In genomic region chr1:22052115-22053017, GRCh38 we compare ENCODE assay signal across 8 cellular contexts. TPM values are rescaled to one million over a fixed set of nuclear protein-coding genes. Genes with fewer than 3 reads are reported as not detected.
DNase-seq lines count a peak whose midpoint lies in the region; ATAC-seq and TF ChIP-seq lines count a peak whose summit lies in the region.

CDC42 (plus strand) TSS chr1:22052709; CDS start chr1:22078479, 25,770 bp downstream.

- H3K4me1 ChIP-seq in left ventricle myocardium inferior: peaks cover 62% of the 10 kb centered on the region
- peaks cover 34% of the 10 kb centered on the region for H3K4me1 ChIP-seq in psoas muscle
- no peaks in the 10 kb centered on the region for H3K4me1 ChIP-seq in urinary bladder (ENCODE audit: insufficient read depth)

- H3K27me3 Mint-ChIP-seq in T-helper 17 cell: no peaks in the 10 kb centered on the region

- H3K36me3 Mint-ChIP-seq in T-helper 17 cell (ENCODE audit: low read depth): peaks cover 7% of the 10 kb centered on the region

- WGBS in psoas muscle, 3 donors: 16 to 22% (median 16%) methylated on average over 58 to 81 of the region's 81 CpGs
- WGBS in urinary bladder: 14% methylated on average over 80 of the region's 81 CpGs

- peak within 1 kb of the TSS; percentile 98 for H3K4me3 Mint-ChIP-seq in T-helper 17 cell

- peak within 1 kb of the TSS; percentile 95 for H3K27ac Mint-ChIP-seq in T-helper 17 cell

- H3K36me3 ChIP-seq in left ventricle myocardium inferior (no peaks in the 10 kb centered on the region), psoas muscle (ENCODE audit: insufficient read depth in 1 of 2, low read depth in 1 of 2) (no peaks in the 10 kb centered on the region), urinary bladder (ENCODE audit: insufficient read depth) (no peaks in the 10 kb centered on the region)

- ATAC-seq in HG02885 (IDR thresholded peaks at IDR 0.05; ENCODE audit: poor library complexity, unreplicated experiment): peak; percentile 87
- ATAC-seq in T-helper 17 cell: peak; percentile 92
- ATAC-seq in psoas muscle: peak; percentile 97 to 98 (median 98)

- peak; percentile 77 to 84 for DNase-seq in NCI-H187 (lab: John Stamatoyannopoulos, UW)
- DNase-seq in T-helper 17 cell: peak; percentile 92 to 99 (median 94)
- peak; percentile 40 to 98 (median 93) for DNase-seq in amygdala (lab: John Stamatoyannopoulos, UW)
- peak; percentile 97 for DNase-seq in left ventricle myocardium inferior
- DNase-seq in psoas muscle: peak; percentile 97 to 99

- peak; percentile 96 for TF ChIP-seq POLR2A in GM15510 (IDR thresholded peaks at IDR 0.05; ENCODE audit: borderline replicate concordance, extremely low read depth, insufficient read length)

- H3K4me3 ChIP-seq in left ventricle myocardium inferior: peak within 1 kb of the TSS; percentile 87
- peak within 1 kb of the TSS; percentile 81 for H3K4me3 ChIP-seq in psoas muscle
- H3K4me3 ChIP-seq in urinary bladder (ENCODE audit: low read depth, low read length): peak within 1 kb of the TSS; percentile 100

- H3K4me1 Mint-ChIP-seq in T-helper 17 cell: peaks cover 52% of the 10 kb centered on the region

- H3K9me3 ChIP-seq in T-helper 17 cell (ENCODE audit: control insufficient read depth, low read length, poor library complexity, severe bottlenecking) (no peaks in the 10 kb centered on the region), left ventricle myocardium inferior (replicated peaks) (no peaks in the 10 kb centered on the region), psoas muscle (no peaks in the 10 kb centered on the region)

- no peak for TF ChIP-seq CTCF in left ventricle myocardium inferior (IDR thresholded peaks at IDR 0.05; ENCODE audit: borderline replicate concordance)
- TF ChIP-seq CTCF in psoas muscle (IDR thresholded peaks at IDR 0.05): no peak

- H3K27ac ChIP-seq in left ventricle myocardium inferior (replicated peaks) (peak within 1 kb of the TSS; percentile 99), psoas muscle (peak within 1 kb of the TSS; percentile 100), urinary bladder (ENCODE audit: low read depth) (peak within 1 kb of the TSS; percentile 99)

- intact Hi-C loops in left ventricle myocardium inferior (cut with micrococcal nuclease): no loop called here
- intact Hi-C loops in psoas muscle (cut with DNase I): loop anchor here in 1 of 2 donors (2.0 kb wide), 1 partner anchor 28 kb away; no protein-coding TSS in a partner anchor

- no peaks in the 10 kb centered on the region for H3K27me3 ChIP-seq in left ventricle myocardium inferior (ENCODE audit: low read depth)
- H3K27me3 ChIP-seq in psoas muscle (ENCODE audit: insufficient read depth in 3 of 3, low read length in 2 of 3): no peaks in the 10 kb centered on the region

RNA-seq across cellular contexts. Expression of gene CDC42, which starts in this region (rescaled TPM):
- total RNA-seq in T-helper 17 cell (100 to 1,000 TPM; 371 to 385 TPM), left ventricle myocardium inferior (126 TPM), psoas muscle (100 to 1,000 TPM in 3 of 4 donors, 10 to 100 TPM in 1; 98.7 to 135 (median 122) TPM), urinary bladder (493 TPM)
- polyA plus RNA-seq in psoas muscle (100 to 1,000 TPM in 2 of 3 donors, 10 to 100 TPM in 1; 71.6 to 126 (median 115) TPM), urinary bladder (167 TPM)

Comparison
In these comparisons a context has a peak if more than half of its experiments do, and no peak if none do; other contexts are left out.
1. Peak in every context shown above with its lines: DNase-seq, ATAC-seq, H3K4me3 ChIP-seq and H3K27ac ChIP-seq.